In the genomic region with DNA sequence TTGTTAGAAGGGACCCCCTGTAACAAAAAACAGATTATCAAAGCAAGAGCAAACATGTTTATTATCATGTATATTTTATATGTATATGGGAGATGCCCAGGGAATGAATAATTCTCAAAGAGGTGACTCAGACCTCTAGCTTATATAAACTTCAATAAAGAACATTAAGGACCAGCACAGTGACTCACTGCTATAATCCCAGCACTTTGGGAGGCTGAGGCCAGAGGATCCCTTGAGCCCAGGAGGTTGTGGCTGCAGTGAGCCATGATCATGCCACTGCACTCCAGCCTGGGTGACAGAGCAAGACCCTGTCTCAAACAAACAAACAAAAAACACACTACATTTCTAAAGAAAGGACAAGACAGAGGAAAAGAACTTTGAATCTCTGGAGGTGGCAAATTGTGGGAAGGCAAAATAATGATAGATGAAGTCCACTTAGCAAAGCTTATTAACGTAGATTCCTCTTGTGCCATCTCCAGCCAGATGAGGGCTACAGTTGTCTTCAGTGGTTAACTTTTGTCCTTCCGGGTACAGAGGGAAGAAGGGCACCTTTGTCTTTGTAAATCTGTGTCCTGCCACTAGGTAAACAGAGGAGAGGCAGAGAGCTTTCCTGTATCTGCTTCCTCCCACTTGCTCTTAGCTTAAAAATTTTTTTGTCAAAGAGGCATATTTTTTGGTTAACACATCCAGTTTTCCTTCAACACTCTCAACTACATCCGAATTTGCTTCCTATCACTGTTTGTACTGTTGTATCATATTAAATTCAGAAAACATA, we compare ENCODE assay signal across 1 cellular context.
TF ChIP-seq lines count a peak whose summit lies in the region.

No MANE protein-coding gene starts in this region.

TF ChIP-seq in K562, 482 proteins besides CTCF, POLR2A, EP300 and RAD21:
- no peak for TF ChIP-seq KDM5B (IDR thresholded peaks at IDR 0.05; ENCODE audit: insufficient replicate concordance, low read depth, low read length)
- TF ChIP-seq NR2C1 (IDR thresholded peaks at IDR 0.05) = no peak
- TF ChIP-seq NR2C1 (tag; IDR thresholded peaks at IDR 0.05) = 0 out of 2 replicates have a peak, but pooled peaks have one; percentile 15
